Comparison of ENCODE assay signal across 7 cellular contexts in the genomic region with DNA sequence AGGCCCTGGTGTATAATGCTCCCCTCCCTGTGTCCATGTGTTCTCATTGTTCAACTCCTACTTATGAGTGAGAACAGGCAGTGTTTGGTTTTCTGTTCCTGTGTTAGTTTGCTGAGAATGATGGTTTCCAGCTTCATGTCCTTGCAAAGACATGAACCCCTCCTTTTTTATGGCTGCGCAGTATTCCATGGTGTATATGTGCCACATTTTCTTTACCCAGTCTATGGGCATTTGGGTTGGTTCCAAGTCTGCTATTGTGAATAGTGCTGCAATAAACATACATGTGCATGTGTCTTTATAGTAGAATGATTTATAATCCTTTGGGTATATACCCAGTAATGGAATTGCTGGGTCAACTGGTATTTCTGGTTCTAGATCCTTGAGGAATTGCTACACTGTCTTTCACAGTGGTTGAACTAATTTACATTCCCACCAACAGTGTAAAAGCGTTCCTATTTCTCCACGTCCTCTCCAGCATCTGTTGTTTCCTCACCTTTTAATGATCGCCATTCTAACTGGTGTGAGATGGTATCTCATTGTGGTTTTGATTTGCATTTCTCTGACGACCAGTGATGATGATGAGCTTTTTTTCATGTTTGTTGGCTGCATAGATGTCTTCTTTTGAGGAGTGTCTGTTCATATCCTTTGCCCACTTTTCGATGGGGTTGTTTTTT. TPM values are rescaled to one million over a fixed set of nuclear protein-coding genes. Genes with fewer than 3 reads are reported as not detected.
DNase-seq lines count a peak whose midpoint lies in the region; ATAC-seq, FAIRE-seq and TF ChIP-seq lines count a peak whose summit lies in the region.
"Not testable (repeated sequence)": the region's sequence is repeated elsewhere in the genome, so short reads cannot be mapped to it uniquely, and the experiment has no call there.
"Had no signal": no experiment of that assay in that cellular context is flagged by ENCODE, and none has a peak within 500 bp of the region (broad histone marks: within the 10 kb centered on the region; RNA-seq: fewer than 3 reads in every experiment).

No MANE protein-coding gene starts in this region.

- ATAC-seq in GM23338; IMR-90 (ENCODE audit: low read depth); PC-3; K562: not testable (repeated sequence)

- TF ChIP-seq POLR2A in IMR-90 (IDR thresholded peaks at IDR 0.05; ENCODE audit: low read depth, low read length); K562 (conservative IDR thresholded peaks at IDR 0.05): not testable (repeated sequence)

- 0 out of 4 replicates have a peak overlapping the region, but pooled peaks of 1 of the 2 experiments have one; percentile 8 for H4K8ac ChIP-seq in IMR-90 (ENCODE audit: low read depth in 2 of 2, low read length in 2 of 2)
- not testable (repeated sequence) for H4K8ac ChIP-seq in trophoblast cell (ENCODE audit: low read depth, low read length)

- not testable (repeated sequence) for H4K20me1 ChIP-seq in GM23338 (replicated peaks; ENCODE audit: insufficient read depth); IMR-90 (ENCODE audit: insufficient read depth, low read length); PC-3 (ENCODE audit: low read length); K562 (replicated peaks; ENCODE audit: control insufficient read depth, insufficient read depth, low read length)

- not testable (repeated sequence) for H3K4me3 Mint-ChIP-seq in GM23338

- DNase-seq in GM23338 (ENCODE audit: low spot score); IMR-90; SJSA1 (ENCODE audit: low read depth in 1 of 2, low spot score in 2 of 2); K562 (ENCODE audit: extremely low read depth in 1 of 4, low spot score in 3 of 4): not testable (repeated sequence)
- peak; percentile 28 for DNase-seq in PC-3
- DNase-seq in trophoblast cell: peak; percentile 14 to 23

- H2BK120ac ChIP-seq in IMR-90 (ENCODE audit: low read depth, low read length): peak overlapping the region; percentile 78; the same call in 1 of the 2 replicates
- H2BK120ac ChIP-seq in trophoblast cell (ENCODE audit: insufficient read depth, low read length, poor library complexity): not testable (repeated sequence)

- not testable (repeated sequence) for H3K9me1 ChIP-seq in IMR-90 (ENCODE audit: insufficient read depth, low read length); K562 (ENCODE audit: control insufficient read depth, insufficient read depth, low read length)

- H3K9me3 ChIP-seq in IMR-90 (ENCODE audit: control insufficient read depth, insufficient read depth, low read length); PC-3 (ENCODE audit: low read length); SJSA1 (replicated peaks); K562 (replicated peaks; ENCODE audit: control insufficient read depth, insufficient read depth, low read depth, low read length); trophoblast cell (ENCODE audit: insufficient read depth, low read depth, low read length): not testable (repeated sequence)

- BruUV-seq in IMR-90 (replicated peaks; lab: Mats Ljungman, UMichigan); PC-3 (replicated peaks; lab: Mats Ljungman, UMichigan); K562 (replicated peaks; lab: Mats Ljungman, UMichigan): not testable (repeated sequence)

- not testable (repeated sequence) for H3K79me2 ChIP-seq in GM23338 (replicated peaks; ENCODE audit: insufficient read depth); PC-3 (ENCODE audit: low read length); K562 (ENCODE audit: control insufficient read depth, insufficient read depth, low read length); trophoblast cell (ENCODE audit: control insufficient read depth, insufficient read depth, low read length, poor library complexity)

- peak overlapping the region; percentile 82 for H2BK5ac ChIP-seq in IMR-90 (ENCODE audit: low read depth, low read length, poor library complexity, severe bottlenecking)
- H2BK5ac ChIP-seq in trophoblast cell (ENCODE audit: low read depth, low read length, poor library complexity): not testable (repeated sequence)

- H3K23ac ChIP-seq in IMR-90 (ENCODE audit: low read depth, low read length); trophoblast cell (ENCODE audit: low read length): not testable (repeated sequence)

- H3K9me2 ChIP-seq in GM23338 (ENCODE audit: insufficient read depth); PC-3 (replicated peaks; ENCODE audit: low read length): not testable (repeated sequence)

- not testable (repeated sequence) for H3K36me3 ChIP-seq in GM23338 (ENCODE audit: insufficient read depth); IMR-90 (ENCODE audit: control insufficient read depth, insufficient read depth, low read length); PC-3 (ENCODE audit: low read depth, low read length); SJSA1; K562 (ENCODE audit: control insufficient read depth, insufficient read depth, low read length); trophoblast cell (ENCODE audit: control insufficient read depth in 1 of 2, insufficient read depth in 2 of 2, low read length in 2 of 2)

- not testable (repeated sequence) for TF ChIP-seq EP300 in K562 (IDR thresholded peaks at IDR 0.05; ENCODE audit: low read length)

- not testable (repeated sequence) for H3K4me2 ChIP-seq in GM23338; IMR-90 (ENCODE audit: low read depth, low read length); PC-3 (ENCODE audit: low read length); K562 (ENCODE audit: insufficient read depth, low read length); trophoblast cell (ENCODE audit: low read length)

- not testable (repeated sequence) for TF ChIP-seq CTCF in GM23338 (conservative IDR thresholded peaks at IDR 0.05; ENCODE audit: low read depth in 2 of 2); IMR-90 (conservative IDR thresholded peaks at IDR 0.05; ENCODE audit: low read depth, low read length); PC-3 (conservative IDR thresholded peaks at IDR 0.05; ENCODE audit: low read depth, low read length); K562 (IDR thresholded peaks at IDR 0.05 in 2 of 3, conservative IDR thresholded peaks at IDR 0.05 in 1 of 3; ENCODE audit: insufficient read depth in 2 of 3, low read depth in 1 of 3, low read length in 3 of 3)

- H3K18ac ChIP-seq in IMR-90 (ENCODE audit: low read depth, low read length): peak overlapping the region; percentile 40; the same call in 1 of the 2 replicates
- not testable (repeated sequence) for H3K18ac ChIP-seq in trophoblast cell (ENCODE audit: low read length)

- H3K4me1 Mint-ChIP-seq in GM23338: peaks cover 51% of the 10 kb centered on the region

- not testable (repeated sequence) for TF ChIP-seq RAD21 in IMR-90 (IDR thresholded peaks at IDR 0.05; ENCODE audit: low read length); K562 (CRISPR knock-in tag; conservative IDR thresholded peaks at IDR 0.05 in 1 of 2, IDR thresholded peaks at IDR 0.05 in 1 of 2)

- not testable (repeated sequence) for H3K9me3 Mint-ChIP-seq in GM23338

- H3K4me3 ChIP-seq in GM23338; IMR-90 (ENCODE audit: insufficient read depth, low read depth, low read length); PC-3 (ENCODE audit: low read length); SJSA1; K562; trophoblast cell (ENCODE audit: low read depth, low read length): not testable (repeated sequence)

- not testable (repeated sequence) for H2BK20ac ChIP-seq in IMR-90 (ENCODE audit: low read depth, low read length)

- peak overlapping the region; percentile 55; the same call in 1 of the 2 replicates for H3K4ac ChIP-seq in IMR-90 (ENCODE audit: low read depth, low read length)
- H3K4ac ChIP-seq in trophoblast cell (ENCODE audit: low read depth, low read length): not testable (repeated sequence)

- not testable (repeated sequence) for H3F3A ChIP-seq in GM23338 (replicated peaks; ENCODE audit: low read depth); PC-3 (ENCODE audit: low read length, unreplicated experiment)

- H4K91ac ChIP-seq in IMR-90 (ENCODE audit: insufficient read depth, low read depth, low read length): 0 out of 2 replicates have a peak overlapping the region, but pooled peaks have one; percentile 22
- H4K91ac ChIP-seq in trophoblast cell (ENCODE audit: low read depth, low read length): not testable (repeated sequence)

- H4K5ac ChIP-seq in IMR-90 (ENCODE audit: low read depth, low read length): not testable (repeated sequence)

- H3K27me3 Mint-ChIP-seq in GM23338 (ENCODE audit: insufficient read depth, low read depth, poor library complexity): not testable (repeated sequence)

- H4K12ac ChIP-seq in trophoblast cell (ENCODE audit: low read depth, low read length): not testable (repeated sequence)

- in situ Hi-C loops in IMR-90 (cut with MboI; ENCODE audit: low sequenced_read_pairs); K562 (cut with MboI): not testable (repeated sequence)

- CTCF ChIA-PET in IMR-90 (lab: Yijun Ruan, JAX); PC-3 (lab: Charles Lee); K562 (lab: Yijun Ruan, JAX; ENCODE audit: low intra/inter-chr PET ratio): not testable (repeated sequence)

- H2BK15ac ChIP-seq in IMR-90 (ENCODE audit: low read depth, low read length): not testable (repeated sequence)

- not testable (repeated sequence) for H2AK9ac ChIP-seq in IMR-90 (replicated peaks; ENCODE audit: low read depth, low read length, poor library complexity)

- not testable (repeated sequence) for H3K27me3 ChIP-seq in GM23338 (ENCODE audit: insufficient read depth); IMR-90 (ENCODE audit: control insufficient read depth, insufficient read depth, low read length); PC-3 (ENCODE audit: low read length); SJSA1 (replicated peaks); K562 (ENCODE audit: control insufficient read depth in 2 of 2, insufficient read depth in 2 of 2, low read length in 2 of 2); trophoblast cell (ENCODE audit: insufficient read depth, low read length)

- H3K14ac ChIP-seq in IMR-90 (replicated peaks; ENCODE audit: low read depth, low read length); trophoblast cell (ENCODE audit: low read length): not testable (repeated sequence)

- WGBS in IMR-90 (ENCODE audit: extremely low coverage in 2 of 2, insufficient read length in 1 of 2), 2 experiments: no CpG with 5 or more reads among the region's 6 CpGs
- WGBS in K562 (ENCODE audit: insufficient coverage, low coverage, missing lambda C conversion rate): 24% methylated on average over 6 of the region's 6 CpGs
- WGBS in trophoblast cell (ENCODE audit: extremely low coverage, insufficient coverage, insufficient read length): no CpG with 5 or more reads among the region's 6 CpGs

- not testable (repeated sequence) for H3K36me3 Mint-ChIP-seq in GM23338 (ENCODE audit: low read depth)

- intact Hi-C loops in IMR-90 (cut with micrococcal nuclease); PC-3 (cut with micrococcal nuclease); K562 (cut with micrococcal nuclease): not testable (repeated sequence)

- not testable (repeated sequence) for H2BK12ac ChIP-seq in trophoblast cell (ENCODE audit: low read length)

- H3K27ac ChIP-seq in GM23338 (ENCODE audit: low read depth) (peak overlapping the region; percentile 36; the same call in 1 of the 2 replicates), SJSA1 (peak overlapping the region; percentile 40)
- not testable (repeated sequence) for H3K27ac ChIP-seq in IMR-90 (ENCODE audit: insufficient read depth, low read length); PC-3 (ENCODE audit: low read length); K562 (ENCODE audit: extremely low read depth, low read depth, low read length); trophoblast cell (ENCODE audit: low read depth, low read length)

- 0 out of 2 replicates have a peak overlapping the region, but pooled peaks have one; percentile 4 for H2AK5ac ChIP-seq in IMR-90 (ENCODE audit: low read depth, low read length)
- H2AK5ac ChIP-seq in trophoblast cell (ENCODE audit: low read length): not testable (repeated sequence)

- not testable (repeated sequence) for FAIRE-seq in K562 (lab: Jason Lieb, UNC)

- dilution Hi-C loops in IMR-90 (cut with HindIII; ENCODE audit: low sequenced_read_pairs, unreplicated experiment): not testable (repeated sequence)

- H3K4me1 ChIP-seq in GM23338 (ENCODE audit: insufficient read depth): peaks cover 36% of the 10 kb centered on the region
- H3K4me1 ChIP-seq in IMR-90 (ENCODE audit: control insufficient read depth, insufficient read depth, low read length); PC-3 (ENCODE audit: insufficient read depth, low read length); K562 (replicated peaks in 1 of 2; ENCODE audit: control insufficient read depth in 2 of 2, insufficient read depth in 2 of 2, low read length in 2 of 2): not testable (repeated sequence)
- H3K4me1 ChIP-seq in SJSA1 (replicated peaks): peaks cover 40% of the 10 kb centered on the region
- peaks cover 6 to 18% of the 10 kb centered on the region in 2 experiments for H3K4me1 ChIP-seq in trophoblast cell (ENCODE audit: control insufficient read depth in 1 of 2, insufficient read depth in 2 of 2, low read length in 2 of 2)

- H3K27ac Mint-ChIP-seq in GM23338: not testable (repeated sequence)

- not testable (repeated sequence) for H2AFZ ChIP-seq in GM23338; IMR-90 (replicated peaks; ENCODE audit: low read length, poor library complexity); PC-3 (ENCODE audit: low read length); K562 (ENCODE audit: low read depth, low read length); trophoblast cell (ENCODE audit: insufficient read depth, low read length, poor library complexity)

- not testable (repeated sequence) for H3K56ac ChIP-seq in IMR-90 (ENCODE audit: extremely low read depth, insufficient read depth, low read length)

- not testable (repeated sequence) for H3K79me1 ChIP-seq in IMR-90 (ENCODE audit: low read depth in 1 of 2, low read length in 2 of 2); trophoblast cell (ENCODE audit: low read length)

- H3K9ac ChIP-seq in IMR-90 (ENCODE audit: low read depth, low read length); PC-3 (ENCODE audit: low read length); K562 (ENCODE audit: insufficient read depth in 1 of 2, low read depth in 2 of 2, low read length in 2 of 2); trophoblast cell (ENCODE audit: low read length): not testable (repeated sequence)

- POLR2A ChIA-PET in IMR-90 (lab: Charles Lee; ENCODE audit: unreplicated experiment); PC-3 (lab: Charles Lee; ENCODE audit: unreplicated experiment); K562 (lab: Yijun Ruan, JAX): not testable (repeated sequence)

RNA-seq across cellular contexts. Expression of a gene that starts 54.4 kb away (rescaled TPM):
- total RNA-seq in GM23338 (2014; rRNA removed; shearing (Covaris generic)): 20.1 and 20.6 TPM in 2 replicates
- polyA plus RNA-seq in GM23338 (2016; fragmentation: Nextera tagmentation; extraction: Ambion mirVana): 5.8 and 5.9 TPM in 2 replicates
- total RNA-seq in IMR-90 (2012; rRNA removed): 10.0 and 11.7 TPM in 2 replicates
- polyA plus RNA-seq in IMR-90 (2012; rRNA removed): 1.7 and 1.8 TPM in 2 replicates
- 0.53 and 0.58 TPM in 2 replicates for polyA plus RNA-seq in IMR-90 (2012; cell fraction: cytosol; rRNA removed)
- 1.1 and 2.6 TPM in 2 replicates for polyA plus RNA-seq in IMR-90 (2012; cell fraction: nucleus; rRNA removed; ENCODE audit: low replicate concordance)
- 4.4 and 6.8 TPM in 2 replicates for total RNA-seq in PC-3 (2014; rRNA removed)
- total RNA-seq in SJSA1 (2014; rRNA removed; shearing (Covaris generic)): 5.5 and 8.4 TPM in 2 replicates
- total RNA-seq in K562 (2011; cell fraction: chromatin; rRNA removed; ENCODE audit: low replicate concordance): 9.4 and 28.8 TPM in 2 replicates
- total RNA-seq in K562 (2011; cell fraction: nucleolus; rRNA removed): 6.0 and 9.7 TPM in 2 replicates
- 10.6 and 11.6 TPM in 2 replicates for total RNA-seq in K562 (2011; cell fraction: nucleoplasm; rRNA removed)
- total RNA-seq in K562 (2014; rRNA removed): 4.5 and 5.8 TPM in 2 replicates
- total RNA-seq in K562 (2014; rRNA removed; fragmentation: Illumina TruSeq; extraction: Trizol): 8.6 and 8.7 TPM in 2 replicates
- 7.8 and 8.3 TPM in 2 replicates for total RNA-seq in K562 (2015; rRNA removed; fragmentation: Illumina TruSeq; extraction: Trizol)
- 6.0 and 6.4 TPM in 2 replicates for total RNA-seq in K562 (2021)
- 4.9 and 5.5 TPM in 2 replicates for polyA plus RNA-seq in K562 (2011; rRNA removed)
- polyA plus RNA-seq in K562 (2011; cell fraction: cytosol; rRNA removed): 1.4 and 2.3 TPM in 2 replicates
- polyA plus RNA-seq in K562 (2011; cell fraction: nucleus; rRNA removed): 3.5 and 4.2 TPM in 2 replicates
- polyA plus RNA-seq in K562 (2012): 2.0 and 2.1 TPM in 2 replicates
- 3.3 and 3.9 TPM in 2 replicates for polyA plus RNA-seq in K562 (2014; fragmentation: Illumina TruSeq; extraction: Trizol)
- under 1 TPM; 0.39 to 0.77 TPM for polyA plus RNA-seq in K562 (2014; fragmentation: Nextera tagmentation; extraction: Ambion mirVana)
- polyA plus RNA-seq in K562 (2014; rRNA removed): 2.3 and 2.6 TPM in 2 replicates
- polyA minus RNA-seq in K562 (2011; rRNA and poly(A)+ RNA removed): 22.0 and 27.4 TPM in 2 replicates
- polyA minus RNA-seq in K562 (2011; cell fraction: cytosol; rRNA and poly(A)+ RNA removed): 7.5 and 8.6 TPM in 2 replicates
- 10.0 and 19.5 TPM in 2 replicates for polyA minus RNA-seq in K562 (2011; cell fraction: nucleus; rRNA and poly(A)+ RNA removed)
- 9.0 and 9.2 TPM in 2 replicates for polyA plus RNA-seq in trophoblast cell (2013)
- polyA plus RNA-seq: CD14-positive monocyte had no signal
